ENCODE assay signal across 1 cellular context in the genomic region with DNA sequence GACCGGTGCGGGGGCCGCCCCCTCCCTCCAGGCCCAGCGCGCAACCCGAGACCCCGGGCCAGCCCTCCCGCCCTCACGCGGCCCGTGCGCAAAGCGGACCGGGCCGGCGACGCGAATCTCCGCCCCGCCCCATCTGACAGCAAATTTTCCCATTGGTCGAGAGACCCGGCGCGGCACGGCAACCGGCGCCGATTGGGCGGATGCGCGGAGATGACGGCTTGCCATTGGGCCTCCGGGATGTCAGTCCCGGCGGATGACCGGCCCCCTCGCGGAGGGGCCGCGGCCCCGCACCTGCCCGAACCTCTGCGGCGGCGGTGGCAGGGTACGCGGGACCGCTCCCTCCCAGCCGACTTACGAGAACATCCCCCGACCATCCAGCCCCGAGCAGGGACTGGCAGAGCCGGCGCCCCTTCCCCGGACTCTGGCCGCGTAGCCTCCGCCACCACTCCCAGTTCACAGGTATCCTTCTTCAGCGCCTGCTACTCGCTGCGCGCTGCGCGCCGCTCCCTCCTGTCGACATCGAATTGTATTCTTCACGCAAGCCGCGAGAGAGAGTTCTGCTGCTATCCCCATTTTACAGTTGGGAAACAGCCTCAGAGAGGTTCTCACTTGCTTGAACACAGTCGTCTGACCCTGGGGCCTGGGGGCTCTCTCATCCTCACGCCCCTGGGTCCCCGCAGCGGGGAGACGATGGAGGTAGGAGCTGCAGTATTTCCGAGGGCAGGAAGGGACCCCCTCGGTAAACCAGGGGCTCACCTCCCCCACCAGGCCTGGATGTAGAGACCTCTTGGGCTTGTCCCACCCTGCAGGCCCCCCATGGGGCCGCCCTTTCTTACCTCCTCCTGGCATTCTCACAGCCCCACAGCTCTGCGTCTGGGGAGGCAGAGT.
A peak's percentile ranks its signal among the peaks of the same experiment; 100 is the strongest.
TF ChIP-seq lines count a peak whose summit lies in the region.

A gene with protein sequence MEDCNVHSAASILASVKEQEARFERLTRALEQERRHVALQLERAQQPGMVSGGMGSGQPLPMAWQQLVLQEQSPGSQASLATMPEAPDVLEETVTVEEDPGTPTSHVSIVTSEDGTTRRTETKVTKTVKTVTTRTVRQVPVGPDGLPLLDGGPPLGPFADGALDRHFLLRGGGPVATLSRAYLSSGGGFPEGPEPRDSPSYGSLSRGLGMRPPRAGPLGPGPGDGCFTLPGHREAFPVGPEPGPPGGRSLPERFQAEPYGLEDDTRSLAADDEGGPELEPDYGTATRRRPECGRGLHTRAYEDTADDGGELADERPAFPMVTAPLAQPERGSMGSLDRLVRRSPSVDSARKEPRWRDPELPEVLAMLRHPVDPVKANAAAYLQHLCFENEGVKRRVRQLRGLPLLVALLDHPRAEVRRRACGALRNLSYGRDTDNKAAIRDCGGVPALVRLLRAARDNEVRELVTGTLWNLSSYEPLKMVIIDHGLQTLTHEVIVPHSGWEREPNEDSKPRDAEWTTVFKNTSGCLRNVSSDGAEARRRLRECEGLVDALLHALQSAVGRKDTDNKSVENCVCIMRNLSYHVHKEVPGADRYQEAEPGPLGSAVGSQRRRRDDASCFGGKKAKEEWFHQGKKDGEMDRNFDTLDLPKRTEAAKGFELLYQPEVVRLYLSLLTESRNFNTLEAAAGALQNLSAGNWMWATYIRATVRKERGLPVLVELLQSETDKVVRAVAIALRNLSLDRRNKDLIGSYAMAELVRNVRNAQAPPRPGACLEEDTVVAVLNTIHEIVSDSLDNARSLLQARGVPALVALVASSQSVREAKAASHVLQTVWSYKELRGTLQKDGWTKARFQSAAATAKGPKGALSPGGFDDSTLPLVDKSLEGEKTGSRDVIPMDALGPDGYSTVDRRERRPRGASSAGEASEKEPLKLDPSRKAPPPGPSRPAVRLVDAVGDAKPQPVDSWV (minus strand): TSS at position 90 of the 888 bp plus-strand sequence. CDS start 26,029 bp downstream, outside the sequence.

TF ChIP-seq in HepG2, 621 proteins besides CTCF, POLR2A, EP300 and RAD21 (continued from another document and continues in another):
- TF ChIP-seq, protein P1, sequence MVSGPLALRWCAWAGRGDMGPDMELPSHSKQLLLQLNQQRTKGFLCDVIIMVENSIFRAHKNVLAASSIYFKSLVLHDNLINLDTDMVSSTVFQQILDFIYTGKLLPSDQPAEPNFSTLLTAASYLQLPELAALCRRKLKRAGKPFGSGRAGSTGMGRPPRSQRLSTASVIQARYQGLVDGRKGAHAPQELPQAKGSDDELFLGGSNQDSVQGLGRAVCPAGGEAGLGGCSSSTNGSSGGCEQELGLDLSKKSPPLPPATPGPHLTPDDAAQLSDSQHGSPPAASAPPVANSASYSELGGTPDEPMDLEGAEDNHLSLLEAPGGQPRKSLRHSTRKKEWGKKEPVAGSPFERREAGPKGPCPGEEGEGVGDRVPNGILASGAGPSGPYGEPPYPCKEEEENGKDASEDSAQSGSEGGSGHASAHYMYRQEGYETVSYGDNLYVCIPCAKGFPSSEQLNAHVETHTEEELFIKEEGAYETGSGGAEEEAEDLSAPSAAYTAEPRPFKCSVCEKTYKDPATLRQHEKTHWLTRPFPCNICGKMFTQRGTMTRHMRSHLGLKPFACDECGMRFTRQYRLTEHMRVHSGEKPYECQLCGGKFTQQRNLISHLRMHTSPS (CRISPR knock-in tag; IDR thresholded peaks at IDR 0.05; ENCODE audit: low read depth): 0 out of 2 replicates have a peak, but pooled peaks have one; percentile 15
- TF ChIP-seq, protein P2, sequence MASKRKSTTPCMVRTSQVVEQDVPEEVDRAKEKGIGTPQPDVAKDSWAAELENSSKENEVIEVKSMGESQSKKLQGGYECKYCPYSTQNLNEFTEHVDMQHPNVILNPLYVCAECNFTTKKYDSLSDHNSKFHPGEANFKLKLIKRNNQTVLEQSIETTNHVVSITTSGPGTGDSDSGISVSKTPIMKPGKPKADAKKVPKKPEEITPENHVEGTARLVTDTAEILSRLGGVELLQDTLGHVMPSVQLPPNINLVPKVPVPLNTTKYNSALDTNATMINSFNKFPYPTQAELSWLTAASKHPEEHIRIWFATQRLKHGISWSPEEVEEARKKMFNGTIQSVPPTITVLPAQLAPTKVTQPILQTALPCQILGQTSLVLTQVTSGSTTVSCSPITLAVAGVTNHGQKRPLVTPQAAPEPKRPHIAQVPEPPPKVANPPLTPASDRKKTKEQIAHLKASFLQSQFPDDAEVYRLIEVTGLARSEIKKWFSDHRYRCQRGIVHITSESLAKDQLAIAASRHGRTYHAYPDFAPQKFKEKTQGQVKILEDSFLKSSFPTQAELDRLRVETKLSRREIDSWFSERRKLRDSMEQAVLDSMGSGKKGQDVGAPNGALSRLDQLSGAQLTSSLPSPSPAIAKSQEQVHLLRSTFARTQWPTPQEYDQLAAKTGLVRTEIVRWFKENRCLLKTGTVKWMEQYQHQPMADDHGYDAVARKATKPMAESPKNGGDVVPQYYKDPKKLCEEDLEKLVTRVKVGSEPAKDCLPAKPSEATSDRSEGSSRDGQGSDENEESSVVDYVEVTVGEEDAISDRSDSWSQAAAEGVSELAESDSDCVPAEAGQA (IDR thresholded peaks at IDR 0.05; ENCODE audit: low read depth): no peak
- TF ChIP-seq, protein P2 (CRISPR knock-in tag; IDR thresholded peaks at IDR 0.05; ENCODE audit: borderline replicate concordance): no peak
- TF ChIP-seq MBD4 (IDR thresholded peaks at IDR 0.05; ENCODE audit: borderline replicate concordance, low read length) (no peak), KLF15 (CRISPR knock-in tag; IDR thresholded peaks at IDR 0.05; ENCODE audit: borderline replicate concordance) (no peak), HOXD1 (CRISPR knock-in tag; IDR thresholded peaks at IDR 0.05) (no peak), TEAD2 (CRISPR knock-in tag; IDR thresholded peaks at IDR 0.05) (no peak), ZNF607 (CRISPR knock-in tag; IDR thresholded peaks at IDR 0.05; ENCODE audit: borderline replicate concordance) (peak; percentile 70; the same call in 1 of the 2 replicates), DNMT1 (CRISPR knock-in tag; IDR thresholded peaks at IDR 0.05) (no peak), MAF1 (CRISPR knock-in tag; IDR thresholded peaks at IDR 0.05; ENCODE audit: borderline replicate concordance) (no peak), HNF4G (IDR thresholded peaks at IDR 0.05; ENCODE audit: borderline replicate concordance, low read depth, low read length) (0 out of 2 replicates have a peak, but pooled peaks have one; percentile 15), HNF4G (CRISPR knock-in tag; IDR thresholded peaks at IDR 0.05; ENCODE audit: borderline replicate concordance, low read depth) (no peak), FOXC1 (CRISPR knock-in tag; IDR thresholded peaks at IDR 0.05; ENCODE audit: borderline replicate concordance) (no peak; the same call in 1 of the 2 replicates), ZKSCAN8 (CRISPR knock-in tag; IDR thresholded peaks at IDR 0.05; ENCODE audit: borderline replicate concordance) (no peak), MTF1 (CRISPR knock-in tag; IDR thresholded peaks at IDR 0.05) (peak; percentile 98), ZNF747 (CRISPR knock-in tag; IDR thresholded peaks at IDR 0.05; ENCODE audit: borderline replicate concordance) (no peak), ZFP82 (CRISPR knock-in tag; IDR thresholded peaks at IDR 0.05; ENCODE audit: borderline replicate concordance) (no peak), NFYB (CRISPR knock-in tag; IDR thresholded peaks at IDR 0.05) (peak; percentile 97), ELF3 (CRISPR knock-in tag; IDR thresholded peaks at IDR 0.05) (no peak), ZNF180 (CRISPR knock-in tag; IDR thresholded peaks at IDR 0.05; ENCODE audit: borderline replicate concordance, low read depth) (no peak), ZNF337 (CRISPR knock-in tag; IDR thresholded peaks at IDR 0.05; ENCODE audit: borderline replicate concordance, low read depth) (no peak), SCMH1 (CRISPR knock-in tag; IDR thresholded peaks at IDR 0.05; ENCODE audit: borderline replicate concordance) (no peak), ZBTB1 (CRISPR knock-in tag; IDR thresholded peaks at IDR 0.05; ENCODE audit: borderline replicate concordance) (no peak; the same call in 1 of the 2 replicates), SOX5 (CRISPR knock-in tag; IDR thresholded peaks at IDR 0.05; ENCODE audit: borderline replicate concordance) (no peak), RCOR2 (CRISPR knock-in tag; IDR thresholded peaks at IDR 0.05) (no peak), ZNF121 (CRISPR knock-in tag; IDR thresholded peaks at IDR 0.05) (no peak), ZNF558 (CRISPR knock-in tag; IDR thresholded peaks at IDR 0.05; ENCODE audit: borderline replicate concordance) (peak; percentile 79; the same call in 1 of the 2 replicates), MEIS1 (CRISPR knock-in tag; IDR thresholded peaks at IDR 0.05; ENCODE audit: borderline replicate concordance) (no peak), CAMTA2 (CRISPR knock-in tag; IDR thresholded peaks at IDR 0.05; ENCODE audit: borderline replicate concordance) (no peak), XBP1 (CRISPR knock-in tag; IDR thresholded peaks at IDR 0.05) (no peak), RBAK (CRISPR knock-in tag; IDR thresholded peaks at IDR 0.05) (no peak), NFE2 (CRISPR knock-in tag; IDR thresholded peaks at IDR 0.05) (no peak), FOSL2 (CRISPR knock-in tag; IDR thresholded peaks at IDR 0.05) (no peak), ZNF230 (CRISPR knock-in tag; IDR thresholded peaks at IDR 0.05) (no peak), CHCHD3 (CRISPR knock-in tag; IDR thresholded peaks at IDR 0.05) (no peak)
- TF ChIP-seq, protein P3, sequence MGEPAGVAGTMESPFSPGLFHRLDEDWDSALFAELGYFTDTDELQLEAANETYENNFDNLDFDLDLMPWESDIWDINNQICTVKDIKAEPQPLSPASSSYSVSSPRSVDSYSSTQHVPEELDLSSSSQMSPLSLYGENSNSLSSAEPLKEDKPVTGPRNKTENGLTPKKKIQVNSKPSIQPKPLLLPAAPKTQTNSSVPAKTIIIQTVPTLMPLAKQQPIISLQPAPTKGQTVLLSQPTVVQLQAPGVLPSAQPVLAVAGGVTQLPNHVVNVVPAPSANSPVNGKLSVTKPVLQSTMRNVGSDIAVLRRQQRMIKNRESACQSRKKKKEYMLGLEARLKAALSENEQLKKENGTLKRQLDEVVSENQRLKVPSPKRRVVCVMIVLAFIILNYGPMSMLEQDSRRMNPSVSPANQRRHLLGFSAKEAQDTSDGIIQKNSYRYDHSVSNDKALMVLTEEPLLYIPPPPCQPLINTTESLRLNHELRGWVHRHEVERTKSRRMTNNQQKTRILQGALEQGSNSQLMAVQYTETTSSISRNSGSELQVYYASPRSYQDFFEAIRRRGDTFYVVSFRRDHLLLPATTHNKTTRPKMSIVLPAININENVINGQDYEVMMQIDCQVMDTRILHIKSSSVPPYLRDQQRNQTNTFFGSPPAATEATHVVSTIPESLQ (CRISPR knock-in tag; conservative IDR thresholded peaks at IDR 0.05): no peak
- TF ChIP-seq, protein P4, sequence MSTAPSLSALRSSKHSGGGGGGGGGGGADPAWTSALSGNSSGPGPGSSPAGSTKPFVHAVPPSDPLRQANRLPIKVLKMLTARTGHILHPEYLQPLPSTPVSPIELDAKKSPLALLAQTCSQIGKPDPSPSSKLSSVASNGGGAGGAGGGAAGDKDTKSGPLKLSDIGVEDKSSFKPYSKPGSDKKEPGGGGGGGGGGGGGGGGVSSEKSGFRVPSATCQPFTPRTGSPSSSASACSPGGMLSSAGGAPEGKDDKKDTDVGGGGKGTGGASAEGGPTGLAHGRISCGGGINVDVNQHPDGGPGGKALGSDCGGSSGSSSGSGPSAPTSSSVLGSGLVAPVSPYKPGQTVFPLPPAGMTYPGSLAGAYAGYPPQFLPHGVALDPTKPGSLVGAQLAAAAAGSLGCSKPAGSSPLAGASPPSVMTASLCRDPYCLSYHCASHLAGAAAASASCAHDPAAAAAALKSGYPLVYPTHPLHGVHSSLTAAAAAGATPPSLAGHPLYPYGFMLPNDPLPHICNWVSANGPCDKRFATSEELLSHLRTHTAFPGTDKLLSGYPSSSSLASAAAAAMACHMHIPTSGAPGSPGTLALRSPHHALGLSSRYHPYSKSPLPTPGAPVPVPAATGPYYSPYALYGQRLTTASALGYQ (CRISPR knock-in tag; IDR thresholded peaks at IDR 0.05): 0 out of 2 replicates have a peak, but pooled peaks have one; percentile 2
- TF ChIP-seq, protein P5, sequence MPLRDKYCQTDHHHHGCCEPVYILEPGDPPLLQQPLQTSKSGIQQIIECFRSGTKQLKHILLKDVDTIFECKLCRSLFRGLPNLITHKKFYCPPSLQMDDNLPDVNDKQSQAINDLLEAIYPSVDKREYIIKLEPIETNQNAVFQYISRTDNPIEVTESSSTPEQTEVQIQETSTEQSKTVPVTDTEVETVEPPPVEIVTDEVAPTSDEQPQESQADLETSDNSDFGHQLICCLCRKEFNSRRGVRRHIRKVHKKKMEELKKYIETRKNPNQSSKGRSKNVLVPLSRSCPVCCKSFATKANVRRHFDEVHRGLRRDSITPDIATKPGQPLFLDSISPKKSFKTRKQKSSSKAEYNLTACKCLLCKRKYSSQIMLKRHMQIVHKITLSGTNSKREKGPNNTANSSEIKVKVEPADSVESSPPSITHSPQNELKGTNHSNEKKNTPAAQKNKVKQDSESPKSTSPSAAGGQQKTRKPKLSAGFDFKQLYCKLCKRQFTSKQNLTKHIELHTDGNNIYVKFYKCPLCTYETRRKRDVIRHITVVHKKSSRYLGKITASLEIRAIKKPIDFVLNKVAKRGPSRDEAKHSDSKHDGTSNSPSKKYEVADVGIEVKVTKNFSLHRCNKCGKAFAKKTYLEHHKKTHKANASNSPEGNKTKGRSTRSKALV (CRISPR knock-in tag; IDR thresholded peaks at IDR 0.05): peak; percentile 91
- TF ChIP-seq, protein P6, sequence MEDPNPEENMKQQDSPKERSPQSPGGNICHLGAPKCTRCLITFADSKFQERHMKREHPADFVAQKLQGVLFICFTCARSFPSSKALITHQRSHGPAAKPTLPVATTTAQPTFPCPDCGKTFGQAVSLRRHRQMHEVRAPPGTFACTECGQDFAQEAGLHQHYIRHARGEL (CRISPR knock-in tag; IDR thresholded peaks at IDR 0.05): no peak
